Comparison of ENCODE assay signal across 8 cellular contexts in genomic region chr17:40480501-40481003, GRCh38. TPM values are rescaled to one million over a fixed set of nuclear protein-coding genes. Genes with fewer than 3 reads are reported as not detected.
DNase-seq lines count a peak whose midpoint lies in the region; ATAC-seq, FAIRE-seq and TF ChIP-seq lines count a peak whose summit lies in the region.

No MANE protein-coding gene starts in this region.

- H3K9me3 ChIP-seq in HCT116 (ENCODE audit: control insufficient read depth in 1 of 2, insufficient read depth in 1 of 2, low read depth in 1 of 2, low read length in 2 of 2) = no peaks in the 10 kb centered on the region

- intact Hi-C loops in HCT116 (cut with micrococcal nuclease) (no loop called here), activated B cell treated with CpG ODN at 0.5 μM for 24 hours (cut with micrococcal nuclease) (loop anchor here (2.0 to 5.0 kb wide), 3 partner anchors 37 to 52 kb away; partner anchors contain the start of gene IGFBP4)

- H3K4me3 Mint-ChIP-seq in activated B cell treated with CpG ODN at 0.5 μM for 24 hours = peak overlapping the region; percentile 41
- peak overlapping the region; percentile 49 for H3K4me3 Mint-ChIP-seq in central memory CD8-positive, alpha-beta T cell

- H3K27me3 ChIP-seq in HCT116 (ENCODE audit: insufficient read depth, low read length) = no peaks in the 10 kb centered on the region

- RAD21 ChIA-PET in HCT116 (lab: Charles Lee; ENCODE audit: low non-redundant PET in 1 of 2, low total read pairs in 2 of 2, uncharacterized antibody in 2 of 2, unreplicated experiment in 2 of 2) = interaction anchor here in 1 of 2 experiments (0.5 kb wide), 1 partner anchor 1190 kb away, joined by 5 read pairs; no protein-coding TSS in a partner anchor

- no peak for FAIRE-seq in frontal cortex (lab: Jason Lieb, UNC)

- no peak overlapping the region for H3K9ac ChIP-seq in HCT116 (ENCODE audit: low read length)

- H3K27me3 Mint-ChIP-seq in activated B cell treated with CpG ODN at 0.5 μM for 24 hours = no peaks in the 10 kb centered on the region
- no peaks in the 10 kb centered on the region for H3K27me3 Mint-ChIP-seq in central memory CD8-positive, alpha-beta T cell

- no peak overlapping the region for H3K4me3 ChIP-seq in HCT116 (replicated peaks in 1 of 2; ENCODE audit: low read depth in 1 of 2, low read length in 2 of 2)

- no TSS peak for BruUV-seq in HCT116 (replicated peaks; lab: Mats Ljungman, UMichigan)

- H2AFZ ChIP-seq in HCT116 (ENCODE audit: low read depth, low read length, poor library complexity, severe bottlenecking) = no peak overlapping the region

- no peaks in the 10 kb centered on the region for H3K9me3 Mint-ChIP-seq in activated B cell treated with CpG ODN at 0.5 μM for 24 hours
- H3K9me3 Mint-ChIP-seq in central memory CD8-positive, alpha-beta T cell = no peaks in the 10 kb centered on the region

- ATAC-seq in HCT116 (peak; percentile 9; the same call in 1 of the 2 replicates), activated B cell treated with CpG ODN at 0.5 μM for 24 hours (ENCODE audit: low read depth) (peak; percentile 88), HG03025 (IDR thresholded peaks at IDR 0.05; ENCODE audit: low FRiP score, unreplicated experiment) (no peak)
- peak; percentile 93 for ATAC-seq in central memory CD8-positive, alpha-beta T cell (replicated peaks; ENCODE audit: extremely low read depth, poor library complexity, severe bottlenecking)

- peak overlapping the region; percentile 15; the same call in 1 of the 2 replicates for H3K27ac ChIP-seq in HCT116 (ENCODE audit: low read depth, low read length)

- no peaks in the 10 kb centered on the region for H3K36me3 Mint-ChIP-seq in activated B cell treated with CpG ODN at 0.5 μM for 24 hours (ENCODE audit: low read depth)
- peaks cover 10% of the 10 kb centered on the region for H3K36me3 Mint-ChIP-seq in central memory CD8-positive, alpha-beta T cell (ENCODE audit: insufficient read depth)

- H3K9me2 ChIP-seq in HCT116 (ENCODE audit: insufficient read depth) = no peaks in the 10 kb centered on the region

- DNase-seq in HCT116 (ENCODE audit: low read depth, low spot score) = no peak
- DNase-seq in activated B cell treated with CpG ODN at 0.5 μM for 24 hours = peak; percentile 32
- peak; percentile 74 to 94 for DNase-seq in central memory CD8-positive, alpha-beta T cell (ENCODE audit: low spot score in 2 of 2)
- DNase-seq in stimulated activated CD4-positive, alpha-beta T cell treated with anti-CD3 and anti-CD28 coated beads, Interleukin-1b, Interleukin-23, amount 100 ng/mL, for 24 hours (ENCODE audit: low read depth in 4 of 4, low spot score in 1 of 4) = peak; percentile 49 to 85 (median 66)
- no peak for DNase-seq in NCI-H510A treated with DMSO at 0.1 percent for 48 hours (lab: John Stamatoyannopoulos, UW)
- DNase-seq in NCI-H510A (lab: John Stamatoyannopoulos, UW) = no peak
- no peak for DNase-seq in frontal cortex (ENCODE audit: low spot score in 2 of 2)

- POLR2A ChIA-PET in HCT116 (lab: Charles Lee) = no interaction called here
- POLR2A ChIA-PET in activated B cell treated with CpG ODN at 0.5 μM for 24 hours (lab: Charles Lee) = interaction anchor here (0.6 to 1.9 kb wide), 12 partner anchors 16 to 178 kb away, joined by 3 to 11 read pairs (median 4); no protein-coding TSS in a partner anchor

- TF ChIP-seq CTCF in HCT116 (IDR thresholded peaks at IDR 0.05 in 2 of 3, conservative IDR thresholded peaks at IDR 0.05 in 1 of 3; ENCODE audit: borderline replicate concordance in 1 of 3, insufficient read depth in 1 of 3, low read depth in 2 of 3, low read length in 2 of 3) = no peak
- TF ChIP-seq CTCF in activated B cell treated with CpG ODN at 0.5 μM for 24 hours (IDR thresholded peaks at IDR 0.05) = no peak

- peaks cover 57% of the 10 kb centered on the region for H3K4me1 Mint-ChIP-seq in activated B cell treated with CpG ODN at 0.5 μM for 24 hours
- peaks cover 72% of the 10 kb centered on the region for H3K4me1 Mint-ChIP-seq in central memory CD8-positive, alpha-beta T cell

- no peak for TF ChIP-seq POLR2A in HCT116 (IDR thresholded peaks at IDR 0.05; ENCODE audit: borderline replicate concordance, extremely low read depth, insufficient read depth, insufficient read length)

- TF ChIP-seq RAD21 in HCT116 (IDR thresholded peaks at IDR 0.05; ENCODE audit: low read depth) = no peak

- H3K79me2 ChIP-seq in HCT116 (ENCODE audit: insufficient read depth, low read length) = no peaks in the 10 kb centered on the region

- H3K36me3 ChIP-seq in HCT116 (ENCODE audit: control insufficient read depth in 1 of 2, insufficient read depth in 2 of 2, low read length in 2 of 2) = peaks cover 4 to 9% of the 10 kb centered on the region in 2 experiments; a peak in 2 of 4 replicates

- H3K4me2 ChIP-seq in HCT116 (ENCODE audit: low read length) = peak overlapping the region; percentile 51

- H3K4me1 ChIP-seq in HCT116 (ENCODE audit: control insufficient read depth in 1 of 2, insufficient read depth in 2 of 2, low read length in 2 of 2) = peaks cover 49 to 83% of the 10 kb centered on the region in 2 experiments

- no peaks in the 10 kb centered on the region for H4K20me1 ChIP-seq in HCT116 (ENCODE audit: insufficient read depth)

- peak overlapping the region; percentile 72 for H3K27ac Mint-ChIP-seq in activated B cell treated with CpG ODN at 0.5 μM for 24 hours
- peak overlapping the region; percentile 97 for H3K27ac Mint-ChIP-seq in central memory CD8-positive, alpha-beta T cell (ENCODE audit: low read depth)

- CTCF ChIA-PET in HCT116 (lab: Charles Lee) (no interaction called here), activated B cell treated with CpG ODN at 0.5 μM for 24 hours (lab: Charles Lee) (interaction anchor here (1.2 to 2.7 kb wide), 2 partner anchors 52 to 63 kb away, joined by 4 to 16 read pairs; partner anchors contain the start of gene TOP2A)

TF ChIP-seq in HCT116, 20 proteins besides CTCF, POLR2A, EP300 and RAD21 (continues in another document):
- TF ChIP-seq SRF (IDR thresholded peaks at IDR 0.05; ENCODE audit: low read depth) (no peak), FOSL1 (IDR thresholded peaks at IDR 0.05; ENCODE audit: low read depth) (no peak; the same call in 1 of the 2 replicates), ZFX (IDR thresholded peaks at IDR 0.05) (no peak), EZH2phosphoT487 (IDR thresholded peaks at IDR 0.05; ENCODE audit: borderline replicate concordance) (no peak), CBX3 (IDR thresholded peaks at IDR 0.05; ENCODE audit: low read depth) (no peak), YY1 (IDR thresholded peaks at IDR 0.05; ENCODE audit: extremely low read depth, insufficient replicate concordance, low read depth, low read length) (no peak), ZNF274 (IDR thresholded peaks at IDR 0.05; ENCODE audit: low read depth, low read length) (no peak), EGR1 (IDR thresholded peaks at IDR 0.05; ENCODE audit: low read depth) (peak; percentile 56; the same call in 1 of the 2 replicates), JUND (IDR thresholded peaks at IDR 0.05) (no peak), MAX (IDR thresholded peaks at IDR 0.05) (no peak)
- TF ChIP-seq, protein P1, sequence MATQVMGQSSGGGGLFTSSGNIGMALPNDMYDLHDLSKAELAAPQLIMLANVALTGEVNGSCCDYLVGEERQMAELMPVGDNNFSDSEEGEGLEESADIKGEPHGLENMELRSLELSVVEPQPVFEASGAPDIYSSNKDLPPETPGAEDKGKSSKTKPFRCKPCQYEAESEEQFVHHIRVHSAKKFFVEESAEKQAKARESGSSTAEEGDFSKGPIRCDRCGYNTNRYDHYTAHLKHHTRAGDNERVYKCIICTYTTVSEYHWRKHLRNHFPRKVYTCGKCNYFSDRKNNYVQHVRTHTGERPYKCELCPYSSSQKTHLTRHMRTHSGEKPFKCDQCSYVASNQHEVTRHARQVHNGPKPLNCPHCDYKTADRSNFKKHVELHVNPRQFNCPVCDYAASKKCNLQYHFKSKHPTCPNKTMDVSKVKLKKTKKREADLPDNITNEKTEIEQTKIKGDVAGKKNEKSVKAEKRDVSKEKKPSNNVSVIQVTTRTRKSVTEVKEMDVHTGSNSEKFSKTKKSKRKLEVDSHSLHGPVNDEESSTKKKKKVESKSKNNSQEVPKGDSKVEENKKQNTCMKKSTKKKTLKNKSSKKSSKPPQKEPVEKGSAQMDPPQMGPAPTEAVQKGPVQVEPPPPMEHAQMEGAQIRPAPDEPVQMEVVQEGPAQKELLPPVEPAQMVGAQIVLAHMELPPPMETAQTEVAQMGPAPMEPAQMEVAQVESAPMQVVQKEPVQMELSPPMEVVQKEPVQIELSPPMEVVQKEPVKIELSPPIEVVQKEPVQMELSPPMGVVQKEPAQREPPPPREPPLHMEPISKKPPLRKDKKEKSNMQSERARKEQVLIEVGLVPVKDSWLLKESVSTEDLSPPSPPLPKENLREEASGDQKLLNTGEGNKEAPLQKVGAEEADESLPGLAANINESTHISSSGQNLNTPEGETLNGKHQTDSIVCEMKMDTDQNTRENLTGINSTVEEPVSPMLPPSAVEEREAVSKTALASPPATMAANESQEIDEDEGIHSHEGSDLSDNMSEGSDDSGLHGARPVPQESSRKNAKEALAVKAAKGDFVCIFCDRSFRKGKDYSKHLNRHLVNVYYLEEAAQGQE (IDR thresholded peaks at IDR 0.05; ENCODE audit: low read depth) = no peak
- TF ChIP-seq, protein P2, sequence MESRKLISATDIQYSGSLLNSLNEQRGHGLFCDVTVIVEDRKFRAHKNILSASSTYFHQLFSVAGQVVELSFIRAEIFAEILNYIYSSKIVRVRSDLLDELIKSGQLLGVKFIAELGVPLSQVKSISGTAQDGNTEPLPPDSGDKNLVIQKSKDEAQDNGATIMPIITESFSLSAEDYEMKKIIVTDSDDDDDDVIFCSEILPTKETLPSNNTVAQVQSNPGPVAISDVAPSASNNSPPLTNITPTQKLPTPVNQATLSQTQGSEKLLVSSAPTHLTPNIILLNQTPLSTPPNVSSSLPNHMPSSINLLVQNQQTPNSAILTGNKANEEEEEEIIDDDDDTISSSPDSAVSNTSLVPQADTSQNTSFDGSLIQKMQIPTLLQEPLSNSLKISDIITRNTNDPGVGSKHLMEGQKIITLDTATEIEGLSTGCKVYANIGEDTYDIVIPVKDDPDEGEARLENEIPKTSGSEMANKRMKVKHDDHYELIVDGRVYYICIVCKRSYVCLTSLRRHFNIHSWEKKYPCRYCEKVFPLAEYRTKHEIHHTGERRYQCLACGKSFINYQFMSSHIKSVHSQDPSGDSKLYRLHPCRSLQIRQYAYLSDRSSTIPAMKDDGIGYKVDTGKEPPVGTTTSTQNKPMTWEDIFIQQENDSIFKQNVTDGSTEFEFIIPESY (IDR thresholded peaks at IDR 0.05; ENCODE audit: extremely low read depth, insufficient replicate concordance, low read length) = no peak

RNA-seq across cellular contexts. Expression of gene TNS4, which starts 20.9 kb away (rescaled TPM):
- total RNA-seq in HCT116 (2021; ENCODE audit: unreplicated experiment) (36.6 TPM), activated B cell treated with CpG ODN at 0.5 μM for 24 hours (0.18 TPM in 1 of 2 replicates, not detected in the other), frontal cortex (not detected)
- 7.4 and 9.3 TPM in 2 replicates for polyA plus RNA-seq in HCT116 (2012)

RNA-seq across cellular contexts. Expression of gene IGFBP4, which starts 37.3 kb away (rescaled TPM):
- total RNA-seq in HCT116 (2021; ENCODE audit: unreplicated experiment) (2.0 TPM), activated B cell treated with CpG ODN at 0.5 μM for 24 hours (17.2 and 18.0 TPM in 2 replicates), frontal cortex (7.3 TPM)
- 0.34 TPM in 1 of 2 replicates, not detected in the other for polyA plus RNA-seq in HCT116 (2012)

Comparison
In these comparisons a context has a peak if more than half of its experiments do, and no peak if none do; other contexts are left out.
1. DNase-seq: peak in activated B cell treated with CpG ODN at 0.5 μM for 24 hours (single experiment), central memory CD8-positive, alpha-beta T cell (2 of 2) and stimulated activated CD4-positive, alpha-beta T cell treated with anti-CD3 and anti-CD28 coated beads, Interleukin-1b, Interleukin-23, amount 100 ng/mL, for 24 hours (4 of 4); none in HCT116 (single experiment), NCI-H510A treated with DMSO at 0.1 percent for 48 hours (single experiment), NCI-H510A (single experiment) and frontal cortex (0 of 2).
2. RNA of gene TNS4, which starts 20.9 kb away (total RNA-seq): 36.6 TPM in HCT116 (single experiment); 0.18 TPM in activated B cell treated with CpG ODN at 0.5 μM for 24 hours and not detected in frontal cortex (single experiment); every median in the first group is over 10 times any median in the second.